19 cellular contexts compared by ENCODE assay signal in the genomic region with DNA sequence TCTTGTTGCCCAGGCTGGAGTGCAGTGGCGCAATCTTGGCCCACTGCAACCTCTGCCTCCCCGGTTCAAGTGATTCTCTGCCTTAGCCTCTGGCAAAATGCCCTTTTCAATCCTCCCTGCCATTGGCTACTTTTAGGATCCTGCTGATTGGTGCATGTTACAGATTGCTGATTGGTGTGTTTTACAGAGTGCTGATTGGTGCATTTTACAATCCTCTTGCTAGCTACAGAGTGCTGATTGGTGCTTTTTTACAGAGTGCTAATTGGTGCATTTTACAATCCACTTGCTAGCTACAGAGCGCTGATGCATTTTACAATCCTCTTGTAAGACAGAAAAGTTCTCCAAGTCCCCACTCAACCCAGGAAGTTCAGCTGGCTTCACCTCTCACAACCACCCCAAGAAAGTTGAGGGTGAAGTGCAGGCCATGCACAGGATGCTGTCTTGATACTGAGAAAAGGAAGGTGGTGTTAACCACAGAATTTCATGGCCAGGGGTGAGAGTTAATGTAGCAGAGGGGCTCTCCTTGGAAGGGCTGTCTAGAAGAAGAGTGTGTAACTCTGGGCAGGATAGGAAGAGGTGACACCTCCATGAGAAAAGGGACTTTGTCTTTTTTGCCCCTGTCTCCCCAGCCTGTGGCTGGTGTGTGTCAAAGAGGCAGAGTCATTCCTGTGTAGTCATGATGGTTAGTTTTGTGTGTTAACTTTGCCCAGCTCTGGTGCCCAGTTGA.
A peak's percentile ranks its signal among the peaks of the same experiment; 100 is the strongest.
DNase-seq lines count a peak whose midpoint lies in the region; ATAC-seq and TF ChIP-seq lines count a peak whose summit lies in the region.
"Had no signal": no experiment of that assay in that cellular context is flagged by ENCODE, and none has a peak within 500 bp of the region (broad histone marks: within the 10 kb centered on the region; RNA-seq: fewer than 3 reads in every experiment).

No MANE protein-coding gene starts in this region.

- H3K27ac Mint-ChIP-seq in activated T-cell treated with anti-CD3 and anti-CD28 coated beads, Interleukin-2, amount 50 U/mL, for 72 hours: no peak overlapping the region
- peak overlapping the region; percentile 31 to 88 for H3K27ac Mint-ChIP-seq in effector memory CD8-positive, alpha-beta T cell
- H3K27ac Mint-ChIP-seq in stimulated activated naive CD8-positive, alpha-beta T cell treated with anti-CD3 and anti-CD28 coated beads, Interleukin-15, Interleukin-2, amounts not matched to agents 100 ng/mL and 50 ng/mL, for 24 hours: peak overlapping the region; percentile 86

- peaks cover 58% of the 10 kb centered on the region for H3K79me2 ChIP-seq in Loucy (ENCODE audit: insufficient read depth, low read length)

- TF ChIP-seq CTCF in Loucy (conservative IDR thresholded peaks at IDR 0.05; ENCODE audit: low read length): no peak

- peaks cover 13% of the 10 kb centered on the region for H4K20me1 ChIP-seq in Loucy (ENCODE audit: insufficient read depth, low read length, poor library complexity, severe bottlenecking)

- no peak overlapping the region for H3K4me3 ChIP-seq in Loucy (ENCODE audit: low read length, poor library complexity, severe bottlenecking)
- H3K4me3 ChIP-seq: heart right ventricle had no signal

- ATAC-seq in activated T-cell treated with anti-CD3 and anti-CD28 coated beads, Interleukin-2, amount 50 U/mL, for 72 hours (replicated peaks in 1 of 2): peak; percentile 66 to 91
- peak; percentile 89 for ATAC-seq in effector memory CD8-positive, alpha-beta T cell (replicated peaks)
- no peak for ATAC-seq in HG03439 (IDR thresholded peaks at IDR 0.05; ENCODE audit: unreplicated experiment)
- ATAC-seq: heart right ventricle, left ventricle myocardium superior, sciatic nerve had no signal

- no peaks in the 10 kb centered on the region for H3K27me3 Mint-ChIP-seq in activated T-cell treated with anti-CD3 and anti-CD28 coated beads, Interleukin-2, amount 50 U/mL, for 72 hours (ENCODE audit: low read depth)
- no peaks in the 10 kb centered on the region for H3K27me3 Mint-ChIP-seq in effector memory CD8-positive, alpha-beta T cell
- H3K27me3 Mint-ChIP-seq in stimulated activated naive CD8-positive, alpha-beta T cell treated with anti-CD3 and anti-CD28 coated beads, Interleukin-15, Interleukin-2, amounts not matched to agents 100 ng/mL and 50 ng/mL, for 24 hours: no peaks in the 10 kb centered on the region
- H3K27me3 Mint-ChIP-seq: activated naive CD4-positive, alpha-beta T cell treated with anti-CD3 and anti-CD28 coated beads, Interleukin-2, amount 50 U/mL, for 24 hours had no signal

- H3K27me3 ChIP-seq in Loucy (ENCODE audit: insufficient read depth, low read length, poor library complexity, severe bottlenecking): no peaks in the 10 kb centered on the region
- H3K27me3 ChIP-seq: heart right ventricle had no signal

- peak overlapping the region; percentile 13 for H3K4me2 ChIP-seq in Loucy (ENCODE audit: low read depth, low read length, poor library complexity, severe bottlenecking)

- no peaks in the 10 kb centered on the region for H3K9me2 ChIP-seq in Loucy (replicated peaks; ENCODE audit: low read depth, low read length)

- H3F3A ChIP-seq in Loucy (ENCODE audit: low read depth): no peaks in the 10 kb centered on the region

- H3K36me3 ChIP-seq in Loucy (ENCODE audit: insufficient read depth, low read length): peaks cover 18% of the 10 kb centered on the region; the same call in 1 of the 2 replicates
- H3K36me3 ChIP-seq: heart right ventricle had no signal

- H3K4me1 Mint-ChIP-seq in activated T-cell treated with anti-CD3 and anti-CD28 coated beads, Interleukin-2, amount 50 U/mL, for 72 hours (ENCODE audit: low read depth): peaks cover 24% of the 10 kb centered on the region
- H3K4me1 Mint-ChIP-seq in effector memory CD8-positive, alpha-beta T cell (ENCODE audit: low read depth in 2 of 2): peaks cover 22 to 42% of the 10 kb centered on the region in 2 donors
- H3K4me1 Mint-ChIP-seq in stimulated activated naive CD8-positive, alpha-beta T cell treated with anti-CD3 and anti-CD28 coated beads, Interleukin-15, Interleukin-2, amounts not matched to agents 100 ng/mL and 50 ng/mL, for 24 hours (ENCODE audit: low read depth): peaks cover 59% of the 10 kb centered on the region

- no peak overlapping the region for H3K4me3 Mint-ChIP-seq in activated T-cell treated with anti-CD3 and anti-CD28 coated beads, Interleukin-2, amount 50 U/mL, for 72 hours
- peak overlapping the region; percentile 1 to 49 for H3K4me3 Mint-ChIP-seq in effector memory CD8-positive, alpha-beta T cell
- H3K4me3 Mint-ChIP-seq in stimulated activated naive CD8-positive, alpha-beta T cell treated with anti-CD3 and anti-CD28 coated beads, Interleukin-15, Interleukin-2, amounts not matched to agents 100 ng/mL and 50 ng/mL, for 24 hours: no peak overlapping the region
- H3K4me3 Mint-ChIP-seq: activated naive CD4-positive, alpha-beta T cell treated with anti-CD3 and anti-CD28 coated beads, Interleukin-2, amount 50 U/mL, for 24 hours; H9; neural crest cell had no signal

- peak in 1 of 2 donors; percentile 16 for DNase-seq in activated T-cell treated with anti-CD3 and anti-CD28 coated beads, Interleukin-2, amount 50 U/mL, for 72 hours
- DNase-seq in activated T-cell treated with anti-CD3 and anti-CD28 coated beads, Interleukin-2, amount 50 U/mL, for 48 hours: no peak
- DNase-seq in effector memory CD8-positive, alpha-beta T cell: peak in 1 of 3 experiments; percentile 32
- no peak for DNase-seq in DMS53 (lab: John Stamatoyannopoulos, UW)
- DNase-seq: DMS 273 treated with DMSO at 0.1 percent for 48 hours; foreskin fibroblast; H9; heart right ventricle; left ventricle myocardium superior; NCI-H1417; posterior cingulate gyrus; stimulated activated CD4-positive, alpha-beta T cell treated with anti-CD3 and anti-CD28 coated beads, Interleukin-15, amount 100 ng/mL, for 24 hours; substantia nigra had no signal

- H3K4me1 ChIP-seq in Loucy (ENCODE audit: insufficient read depth, low read length, poor library complexity, severe bottlenecking): peaks cover 7% of the 10 kb centered on the region
- H3K4me1 ChIP-seq: heart right ventricle had no signal

- H3K9me3 ChIP-seq in Loucy (ENCODE audit: insufficient read depth, low read depth, low read length): peaks cover 7% of the 10 kb centered on the region; the same call in 1 of the 2 replicates

- no peak overlapping the region for H3K9ac ChIP-seq in Loucy (ENCODE audit: low read depth, low read length, poor library complexity, severe bottlenecking)

- no peak overlapping the region for H2AFZ ChIP-seq in Loucy (ENCODE audit: low read length)

- peaks cover 0 to 5% of the 10 kb centered on the region in 2 donors for H3K9me3 Mint-ChIP-seq in activated T-cell treated with anti-CD3 and anti-CD28 coated beads, Interleukin-2, amount 50 U/mL, for 72 hours
- peaks cover 0 to 7% of the 10 kb centered on the region in 2 donors for H3K9me3 Mint-ChIP-seq in effector memory CD8-positive, alpha-beta T cell
- H3K9me3 Mint-ChIP-seq in stimulated activated naive CD8-positive, alpha-beta T cell treated with anti-CD3 and anti-CD28 coated beads, Interleukin-15, Interleukin-2, amounts not matched to agents 100 ng/mL and 50 ng/mL, for 24 hours: peaks cover 10% of the 10 kb centered on the region
- H3K9me3 Mint-ChIP-seq: activated naive CD4-positive, alpha-beta T cell treated with anti-CD3 and anti-CD28 coated beads, Interleukin-2, amount 50 U/mL, for 24 hours had no signal

- peaks cover 2 to 4% of the 10 kb centered on the region in 2 donors for H3K36me3 Mint-ChIP-seq in activated T-cell treated with anti-CD3 and anti-CD28 coated beads, Interleukin-2, amount 50 U/mL, for 72 hours (ENCODE audit: insufficient read depth in 2 of 2)
- no peaks in the 10 kb centered on the region for H3K36me3 Mint-ChIP-seq in effector memory CD8-positive, alpha-beta T cell (ENCODE audit: insufficient read depth)
- peaks cover 11% of the 10 kb centered on the region for H3K36me3 Mint-ChIP-seq in stimulated activated naive CD8-positive, alpha-beta T cell treated with anti-CD3 and anti-CD28 coated beads, Interleukin-15, Interleukin-2, amounts not matched to agents 100 ng/mL and 50 ng/mL, for 24 hours (ENCODE audit: low read depth)

Comparison
In these comparisons a context has a peak if more than half of its experiments do, and no peak if none do; other contexts are left out.
1. H3K4me3 Mint-ChIP-seq: peak in effector memory CD8-positive, alpha-beta T cell (2 of 2); none in activated T-cell treated with anti-CD3 and anti-CD28 coated beads, Interleukin-2, amount 50 U/mL, for 72 hours (0 of 2) and stimulated activated naive CD8-positive, alpha-beta T cell treated with anti-CD3 and anti-CD28 coated beads, Interleukin-15, Interleukin-2, amounts not matched to agents 100 ng/mL and 50 ng/mL, for 24 hours (single experiment).